23 cellular contexts compared by ENCODE assay signal in the genomic region with DNA sequence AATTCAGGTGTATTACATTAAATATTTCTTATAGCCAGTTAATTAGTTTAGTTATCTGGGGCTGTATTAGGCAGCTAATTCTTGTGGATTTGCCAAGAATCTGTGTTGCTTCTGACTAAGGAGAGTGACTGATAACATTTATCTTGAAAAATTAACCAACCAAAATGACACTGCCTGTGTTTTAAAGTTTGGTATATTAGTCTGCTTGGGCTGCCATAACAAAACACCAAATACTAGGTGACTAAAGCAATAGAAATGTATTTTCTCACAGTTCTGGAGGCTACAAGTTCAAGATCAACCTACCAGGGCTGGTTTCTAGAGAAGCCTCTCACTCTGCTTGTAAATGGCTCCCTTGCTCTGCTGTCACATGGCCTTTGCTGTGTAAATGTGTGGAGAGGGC. TPM values are rescaled to one million over a fixed set of nuclear protein-coding genes. Genes with fewer than 3 reads are reported as not detected.
DNase-seq lines count a peak whose midpoint lies in the region; ATAC-seq and TF ChIP-seq lines count a peak whose summit lies in the region.
"Had no signal": no experiment of that assay in that cellular context is flagged by ENCODE, and none has a peak within 500 bp of the region (broad histone marks: within the 10 kb centered on the region; RNA-seq: fewer than 3 reads in every experiment).

No MANE protein-coding gene starts in this region.

- TF ChIP-seq CTCF in SK-N-SH (IDR thresholded peaks at IDR 0.05): no peak
- TF ChIP-seq CTCF in choroid plexus epithelial cell (conservative IDR thresholded peaks at IDR 0.05; ENCODE audit: low read depth, low read length): no peak
- TF ChIP-seq CTCF in neural progenitor cell (IDR thresholded peaks at IDR 0.05): no peak
- TF ChIP-seq CTCF in GM10248 (IDR thresholded peaks at IDR 0.05; ENCODE audit: control extremely low read depth, extremely low read depth, low read depth, missing control alignments): no peak
- no peak for TF ChIP-seq CTCF in Peyer's patch (IDR thresholded peaks at IDR 0.05)

- H3K9me2 ChIP-seq in SK-N-SH: no peaks in the 10 kb centered on the region

- DNase-seq in SK-N-SH (no peak), NCI-H226 (peak; percentile 73), choroid plexus epithelial cell (ENCODE audit: low read depth) (peak; percentile 32), neural progenitor cell (ENCODE audit: low spot score) (no peak), GM10248 (ENCODE audit: extremely low spot score) (no peak), Peyer's patch (no peak)
- DNase-seq: Caco-2; CD4-positive, alpha-beta memory T cell; DMS153; GOT3; KG1; NCI-H1105; NCI-H146; NCI-H2029; NCI-H2227 treated with DMSO at 0.1 percent for 48 hours; NCI-H510A treated with DMSO at 0.1 percent for 48 hours; NCI-H748 treated with DMSO at 0.1 percent for 48 hours had no signal

- no peak for TF ChIP-seq RAD21 in SK-N-SH (IDR thresholded peaks at IDR 0.05; ENCODE audit: low read length)

- H3K4me1 Mint-ChIP-seq in neural progenitor cell: no peaks in the 10 kb centered on the region

- no peak for TF ChIP-seq POLR2A in Peyer's patch (IDR thresholded peaks at IDR 0.05)

- H3F3A ChIP-seq in SK-N-SH (replicated peaks; ENCODE audit: insufficient read depth): no peaks in the 10 kb centered on the region
- H3F3A ChIP-seq in neural progenitor cell (ENCODE audit: low read depth): no peaks in the 10 kb centered on the region

- no peak overlapping the region for H3K4me3 ChIP-seq in SK-N-SH (ENCODE audit: low read depth in 2 of 2, low read length in 1 of 2)
- no peak overlapping the region for H3K4me3 ChIP-seq in choroid plexus epithelial cell (ENCODE audit: low read depth, low read length)
- H3K4me3 ChIP-seq in neural progenitor cell: no peak overlapping the region
- no peak overlapping the region for H3K4me3 ChIP-seq in Peyer's patch
- H3K4me3 ChIP-seq: BLaER1 treated with 17β-estradiol and CSF1 and Interleukin-3, amounts not matched to agents 10 nM and 100 nM had no signal

- no peak overlapping the region for H3K27ac Mint-ChIP-seq in neural progenitor cell

- peaks cover 2% of the 10 kb centered on the region for H3K27me3 Mint-ChIP-seq in neural progenitor cell (ENCODE audit: insufficient read depth, low read depth)
- H3K27me3 Mint-ChIP-seq: CD4-positive, alpha-beta memory T cell had no signal

- no peak overlapping the region for H3K4me2 ChIP-seq in SK-N-SH
- peak overlapping the region; percentile 3 for H3K4me2 ChIP-seq in neural progenitor cell
- H3K4me2 ChIP-seq: BLaER1 treated with 17β-estradiol and CSF1 and Interleukin-3, amounts not matched to agents 10 nM and 100 nM had no signal

- H3K27ac ChIP-seq in SK-N-SH (ENCODE audit: low read depth in 2 of 2, low read length in 1 of 2): no peak overlapping the region
- no peak overlapping the region for H3K27ac ChIP-seq in neural progenitor cell
- no peak overlapping the region for H3K27ac ChIP-seq in Peyer's patch
- H3K27ac ChIP-seq: 22Rv1; BLaER1 treated with 17β-estradiol and CSF1 and Interleukin-3, amounts not matched to agents 10 nM and 100 nM; HL-60 had no signal

- H4K20me1 ChIP-seq in SK-N-SH (ENCODE audit: insufficient read depth) (no peaks in the 10 kb centered on the region), neural progenitor cell (ENCODE audit: low read depth) (peaks cover 6% of the 10 kb centered on the region)

- H3K9me3 Mint-ChIP-seq in neural progenitor cell: no peaks in the 10 kb centered on the region
- H3K9me3 Mint-ChIP-seq: CD4-positive, alpha-beta memory T cell had no signal

- H3K9ac ChIP-seq in SK-N-SH: no peak overlapping the region
- H3K9ac ChIP-seq in neural progenitor cell: no peak overlapping the region
- H3K9ac ChIP-seq: BLaER1 treated with 17β-estradiol and CSF1 and Interleukin-3, amounts not matched to agents 10 nM and 100 nM had no signal

- H3K4me3 Mint-ChIP-seq in neural progenitor cell: no peak overlapping the region
- H3K4me3 Mint-ChIP-seq: CD4-positive, alpha-beta memory T cell had no signal

- H3K36me3 Mint-ChIP-seq in neural progenitor cell: no peaks in the 10 kb centered on the region

- H3K4me1 ChIP-seq in SK-N-SH (ENCODE audit: control insufficient read depth in 1 of 2, insufficient read depth in 2 of 2, low read depth in 1 of 2, low read length in 1 of 2) (peaks cover 0 to 2% of the 10 kb centered on the region in 2 experiments; a peak in 2 of 4 replicates), neural progenitor cell (peaks cover 17% of the 10 kb centered on the region), Peyer's patch (no peaks in the 10 kb centered on the region)
- H3K4me1 ChIP-seq: BLaER1 treated with 17β-estradiol and CSF1 and Interleukin-3, amounts not matched to agents 10 nM and 100 nM; Caco-2 had no signal

- no peak for ATAC-seq in SK-N-SH treated with all-trans-retinoic acid at 6 μM for 48 hours
- ATAC-seq in HG03108 (IDR thresholded peaks at IDR 0.05; ENCODE audit: unreplicated experiment): no peak
- ATAC-seq: HepG2 had no signal

- CTCF ChIA-PET in SK-N-SH (lab: Yijun Ruan, JAX): interaction anchor here (1.0 kb wide), 1 partner anchor 12 kb away, joined by 3 read pairs; no protein-coding TSS in a partner anchor
- CTCF ChIA-PET in GM10248 (lab: Yijun Ruan, JAX): no interaction called here

- no peaks in the 10 kb centered on the region for H3K27me3 ChIP-seq in SK-N-SH (ENCODE audit: insufficient read depth)
- no peaks in the 10 kb centered on the region for H3K27me3 ChIP-seq in neural progenitor cell
- no peaks in the 10 kb centered on the region for H3K27me3 ChIP-seq in Peyer's patch
- H3K27me3 ChIP-seq: BLaER1 treated with 17β-estradiol and CSF1 and Interleukin-3, amounts not matched to agents 10 nM and 100 nM had no signal

- TF ChIP-seq EP300 in SK-N-SH (IDR thresholded peaks at IDR 0.05; ENCODE audit: borderline replicate concordance in 1 of 2, low read depth in 1 of 2, low read length in 1 of 2): no peak

- H3K9me3 ChIP-seq in SK-N-SH: no peaks in the 10 kb centered on the region
- H3K9me3 ChIP-seq in neural progenitor cell (ENCODE audit: low read depth): no peaks in the 10 kb centered on the region
- H3K9me3 ChIP-seq in Peyer's patch: no peaks in the 10 kb centered on the region
- H3K9me3 ChIP-seq: Caco-2 had no signal

- H3K79me2 ChIP-seq in SK-N-SH (ENCODE audit: insufficient read depth): peaks cover 61% of the 10 kb centered on the region
- peaks cover 86% of the 10 kb centered on the region for H3K79me2 ChIP-seq in neural progenitor cell (ENCODE audit: low read depth)

- H3K36me3 ChIP-seq in SK-N-SH (replicated peaks in 1 of 2; ENCODE audit: control insufficient read depth in 1 of 2, insufficient read depth in 2 of 2, low read length in 1 of 2) (peaks cover 4 to 6% of the 10 kb centered on the region in 2 experiments), neural progenitor cell (no peaks in the 10 kb centered on the region), Peyer's patch (no peaks in the 10 kb centered on the region)

- POLR2A ChIA-PET in SK-N-SH (lab: Yijun Ruan, JAX) (no interaction called here), GM10248 (lab: Yijun Ruan, JAX) (no interaction called here)

- H2AFZ ChIP-seq in SK-N-SH (ENCODE audit: low read depth) (no peak overlapping the region), neural progenitor cell (replicated peaks) (no peak overlapping the region)

TF ChIP-seq in SK-N-SH treated with all-trans-retinoic acid at 6 μM for 48 hours, 23 proteins besides CTCF, POLR2A, EP300 and RAD21:
- TF ChIP-seq, protein P1, sequence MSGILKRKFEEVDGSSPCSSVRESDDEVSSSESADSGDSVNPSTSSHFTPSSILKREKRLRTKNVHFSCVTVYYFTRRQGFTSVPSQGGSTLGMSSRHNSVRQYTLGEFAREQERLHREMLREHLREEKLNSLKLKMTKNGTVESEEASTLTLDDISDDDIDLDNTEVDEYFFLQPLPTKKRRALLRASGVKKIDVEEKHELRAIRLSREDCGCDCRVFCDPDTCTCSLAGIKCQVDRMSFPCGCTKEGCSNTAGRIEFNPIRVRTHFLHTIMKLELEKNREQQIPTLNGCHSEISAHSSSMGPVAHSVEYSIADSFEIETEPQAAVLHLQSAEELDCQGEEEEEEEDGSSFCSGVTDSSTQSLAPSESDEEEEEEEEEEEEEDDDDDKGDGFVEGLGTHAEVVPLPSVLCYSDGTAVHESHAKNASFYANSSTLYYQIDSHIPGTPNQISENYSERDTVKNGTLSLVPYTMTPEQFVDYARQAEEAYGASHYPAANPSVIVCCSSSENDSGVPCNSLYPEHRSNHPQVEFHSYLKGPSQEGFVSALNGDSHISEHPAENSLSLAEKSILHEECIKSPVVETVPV (CRISPR knock-in tag; IDR thresholded peaks at IDR 0.05): no peak
- peak; percentile 38; the same call in 1 of the 2 replicates for TF ChIP-seq ISL1 (CRISPR knock-in tag; IDR thresholded peaks at IDR 0.05)
TF ChIP-seq in SK-N-SH treated with all-trans-retinoic acid at 6 μM for 48 hours: peak in this region for 1.

TF ChIP-seq in SK-N-SH, 30 proteins besides CTCF, POLR2A, EP300 and RAD21 (continues in another document):
- TF ChIP-seq GATA2 (CRISPR knock-in tag; IDR thresholded peaks at IDR 0.05) (no peak), RFX5 (IDR thresholded peaks at IDR 0.05; ENCODE audit: low read length) (no peak), RCOR1 (IDR thresholded peaks at IDR 0.05; ENCODE audit: low read length) (no peak)
- TF ChIP-seq, protein P2, sequence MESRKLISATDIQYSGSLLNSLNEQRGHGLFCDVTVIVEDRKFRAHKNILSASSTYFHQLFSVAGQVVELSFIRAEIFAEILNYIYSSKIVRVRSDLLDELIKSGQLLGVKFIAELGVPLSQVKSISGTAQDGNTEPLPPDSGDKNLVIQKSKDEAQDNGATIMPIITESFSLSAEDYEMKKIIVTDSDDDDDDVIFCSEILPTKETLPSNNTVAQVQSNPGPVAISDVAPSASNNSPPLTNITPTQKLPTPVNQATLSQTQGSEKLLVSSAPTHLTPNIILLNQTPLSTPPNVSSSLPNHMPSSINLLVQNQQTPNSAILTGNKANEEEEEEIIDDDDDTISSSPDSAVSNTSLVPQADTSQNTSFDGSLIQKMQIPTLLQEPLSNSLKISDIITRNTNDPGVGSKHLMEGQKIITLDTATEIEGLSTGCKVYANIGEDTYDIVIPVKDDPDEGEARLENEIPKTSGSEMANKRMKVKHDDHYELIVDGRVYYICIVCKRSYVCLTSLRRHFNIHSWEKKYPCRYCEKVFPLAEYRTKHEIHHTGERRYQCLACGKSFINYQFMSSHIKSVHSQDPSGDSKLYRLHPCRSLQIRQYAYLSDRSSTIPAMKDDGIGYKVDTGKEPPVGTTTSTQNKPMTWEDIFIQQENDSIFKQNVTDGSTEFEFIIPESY (IDR thresholded peaks at IDR 0.05; ENCODE audit: borderline replicate concordance, low read depth): no peak

RNA-seq across cellular contexts. Expression of a gene that starts 12.9 kb away (rescaled TPM):
- polyA plus RNA-seq in SK-N-SH (2012; rRNA removed): 35.5 and 37.3 TPM in 2 replicates
- 38.8 and 48.9 TPM in 2 replicates for polyA plus RNA-seq in SK-N-SH (2012; cell fraction: cytosol; rRNA removed)
- polyA plus RNA-seq in SK-N-SH (2012; cell fraction: nucleus; rRNA removed): 41.3 and 46.3 TPM in 2 replicates
- 98.0 and 129 TPM in 2 replicates for total RNA-seq in neural progenitor cell (ENCODE audit: low replicate concordance)
- 100 to 1,000 TPM; 128 to 502 (median 141) TPM for total RNA-seq in Peyer's patch

Comparison
In these comparisons a context has a peak if more than half of its experiments do, and no peak if none do; other contexts are left out.
1. DNase-seq: peak in NCI-H226 (single experiment) and choroid plexus epithelial cell (single experiment); none in SK-N-SH (single experiment), neural progenitor cell (single experiment), GM10248 (single experiment) and Peyer's patch (0 of 3).